ENCODE assay signal across 7 cellular contexts in genomic region chr18:31088532-31088931, GRCh38. TPM values are rescaled to one million over a fixed set of nuclear protein-coding genes. Genes with fewer than 3 reads are reported as not detected.
"Had no signal": no experiment of that assay in that cellular context is flagged by ENCODE, and none has a peak within 500 bp of the region (broad histone marks: within the 10 kb centered on the region; RNA-seq: fewer than 3 reads in every experiment).

No MANE protein-coding gene starts in this region.

- H3K4me3 ChIP-seq: GM23338 had no signal

- ATAC-seq: GM23338, HepG2 had no signal

- H2AFZ ChIP-seq: GM23338 had no signal

- H3K27ac ChIP-seq: HL-60 had no signal

- DNase-seq: H9, HCEC 1CT, KBM-7 had no signal

- H3K4me2 ChIP-seq: GM23338 had no signal

RNA-seq across cellular contexts. Expression of gene DSC2, which starts 13.7 kb away (rescaled TPM):
- polyA plus RNA-seq: IgD-negative memory B cell had no signal

RNA-seq across cellular contexts. Expression of gene DSC3, which starts 46.0 kb away (rescaled TPM):
- polyA plus RNA-seq: IgD-negative memory B cell had no signal
